8 cellular contexts compared by ENCODE assay signal in the genomic region with DNA sequence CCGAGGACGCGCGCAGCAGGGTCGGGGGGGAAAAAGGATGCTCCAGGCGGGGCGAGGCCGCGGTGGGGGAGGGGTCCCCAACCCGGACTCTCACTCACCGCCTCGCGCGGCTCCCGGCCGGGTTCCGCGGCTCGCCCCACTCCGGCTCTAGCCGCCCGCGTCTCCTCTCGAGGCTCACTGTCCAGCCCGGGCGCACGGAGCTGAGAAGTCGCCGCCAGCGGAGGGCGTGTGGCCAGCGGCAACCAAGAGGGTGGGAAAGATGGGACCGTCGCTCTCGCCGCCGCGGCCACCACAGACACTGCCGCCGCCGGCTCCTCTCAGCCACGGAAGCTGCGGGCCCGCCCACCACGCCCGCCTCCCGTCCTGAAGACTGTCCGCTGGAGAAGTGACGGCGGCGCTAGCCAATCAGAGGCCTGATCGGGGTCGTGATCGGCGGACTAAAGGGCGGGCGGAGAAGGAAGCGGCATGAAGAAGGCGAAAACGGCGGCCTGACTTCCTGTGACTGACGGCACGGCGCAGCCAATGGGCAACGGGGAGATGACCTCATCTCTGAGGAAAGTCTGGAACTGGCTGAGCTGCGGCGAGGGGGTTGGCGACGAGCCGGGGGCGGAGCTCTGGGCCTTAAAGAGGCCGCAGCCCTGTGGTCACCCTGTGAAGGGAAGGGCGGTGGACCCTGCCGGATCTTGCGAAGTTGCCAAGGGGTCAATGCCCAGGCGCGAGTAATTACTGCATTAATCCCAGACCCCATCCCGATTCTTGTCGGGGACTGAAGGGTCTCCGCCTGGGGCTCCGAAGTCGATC. TPM values are rescaled to one million over a fixed set of nuclear protein-coding genes. Genes with fewer than 3 reads are reported as not detected.
DNase-seq lines count a peak whose midpoint lies in the region; ATAC-seq and TF ChIP-seq lines count a peak whose summit lies in the region.

MRTFA (minus strand) TSS at position 340 of the 801 bp plus-strand sequence.

- H3K36me3 ChIP-seq in ACC112 (ENCODE audit: insufficient read depth, low read length) (no peaks in the 10 kb centered on the region), breast epithelium (no peaks in the 10 kb centered on the region), iPS-18a (ENCODE audit: control insufficient read depth, low read depth, low read length) (no peaks in the 10 kb centered on the region), skeletal muscle satellite cell (ENCODE audit: insufficient read depth, low read length) (no peaks in the 10 kb centered on the region)

- peak within 1 kb of the TSS; percentile 95 for H3K4me2 ChIP-seq in skeletal muscle satellite cell (ENCODE audit: low read length)

- DNase-seq in NCI-H2196 treated with DMSO at 0.1 percent for 48 hours (lab: John Stamatoyannopoulos, UW; ENCODE audit: unreplicated experiment) (peak; percentile 99), breast epithelium (ENCODE audit: low spot score in 2 of 2) (peak; percentile 100)

- TF ChIP-seq CTCF in VCaP (conservative IDR thresholded peaks at IDR 0.05) (no peak), breast epithelium (IDR thresholded peaks at IDR 0.05) (peak in 1 of 3 donors; percentile 11)

- H2AFZ ChIP-seq in ACC112 (ENCODE audit: low read length, unreplicated experiment) = peak within 1 kb of the TSS; percentile 91

- peak within 1 kb of the TSS; percentile 72 for H3K9ac ChIP-seq in iPS-18a (ENCODE audit: low read length)
- peak within 1 kb of the TSS; percentile 89 for H3K9ac ChIP-seq in skeletal muscle satellite cell (ENCODE audit: low read depth, low read length)

- H3K79me2 ChIP-seq in ACC112 (ENCODE audit: control insufficient read depth, insufficient read depth, low read length, unreplicated experiment) = peaks cover 42% of the 10 kb centered on the region

- H3K4me3 ChIP-seq in ACC112 (ENCODE audit: low read depth, low read length) (peak within 1 kb of the TSS; percentile 96), breast epithelium (peak within 1 kb of the TSS; percentile 96 to 99 (median 96)), iPS-18a (ENCODE audit: low read length) (peak within 1 kb of the TSS; percentile 77), skeletal muscle satellite cell (ENCODE audit: low read length) (peak within 1 kb of the TSS; percentile 95)

- no peaks in the 10 kb centered on the region for H3K9me3 ChIP-seq in breast epithelium
- H3K9me3 ChIP-seq in iPS-18a (ENCODE audit: control insufficient read depth, low read depth, low read length) = no peaks in the 10 kb centered on the region
- H3K9me3 ChIP-seq in skeletal muscle satellite cell (replicated peaks; ENCODE audit: low read length) = no peaks in the 10 kb centered on the region

- H3K27ac ChIP-seq in ACC112 (ENCODE audit: low read depth, low read length) (peak within 1 kb of the TSS; percentile 48; the same call in 1 of the 2 replicates), VCaP (peak within 1 kb of the TSS; percentile 80), breast epithelium (peak within 1 kb of the TSS; percentile 95), iPS-18a (ENCODE audit: low read length) (no peak within 1 kb of the TSS)

- ATAC-seq in GM18870 (IDR thresholded peaks at IDR 0.05; ENCODE audit: unreplicated experiment) (peak; percentile 89), HG03135 (IDR thresholded peaks at IDR 0.05; ENCODE audit: unreplicated experiment) (peak; percentile 94)

- H3K27me3 ChIP-seq in ACC112 (ENCODE audit: insufficient read depth, low read length) (no peaks in the 10 kb centered on the region), breast epithelium (no peaks in the 10 kb centered on the region), iPS-18a (ENCODE audit: control insufficient read depth, insufficient read depth, low read length) (peaks cover 9% of the 10 kb centered on the region), skeletal muscle satellite cell (ENCODE audit: control insufficient read depth, insufficient read depth, low read length) (no peaks in the 10 kb centered on the region)

- TF ChIP-seq POLR2A in breast epithelium (IDR thresholded peaks at IDR 0.05) = peak; percentile 94

- H3K4me1 ChIP-seq in ACC112 (ENCODE audit: control insufficient read depth, insufficient read depth, low read length, unreplicated experiment) = peaks cover 8% of the 10 kb centered on the region
- peaks cover 0 to 3% of the 10 kb centered on the region in 2 donors for H3K4me1 ChIP-seq in breast epithelium
- peaks cover 5% of the 10 kb centered on the region for H3K4me1 ChIP-seq in iPS-18a (ENCODE audit: control insufficient read depth, low read depth, low read length)
- H3K4me1 ChIP-seq in skeletal muscle satellite cell (ENCODE audit: control insufficient read depth, insufficient read depth, low read length) = peaks cover 26% of the 10 kb centered on the region

- intact Hi-C loops in breast epithelium (cut with DNase I; ENCODE audit: low total_unique reads) = no loop called here

RNA-seq across cellular contexts. Expression of gene MRTFA, which starts in this region (rescaled TPM):
- total RNA-seq in breast epithelium = 10 to 100 TPM; 47.0 to 69.2 (median 65.7) TPM
- total RNA-seq in skeletal muscle satellite cell (2012; rRNA removed) = 28.0 and 28.1 TPM in 2 replicates
